4 cellular contexts compared by ENCODE assay signal in the genomic region with DNA sequence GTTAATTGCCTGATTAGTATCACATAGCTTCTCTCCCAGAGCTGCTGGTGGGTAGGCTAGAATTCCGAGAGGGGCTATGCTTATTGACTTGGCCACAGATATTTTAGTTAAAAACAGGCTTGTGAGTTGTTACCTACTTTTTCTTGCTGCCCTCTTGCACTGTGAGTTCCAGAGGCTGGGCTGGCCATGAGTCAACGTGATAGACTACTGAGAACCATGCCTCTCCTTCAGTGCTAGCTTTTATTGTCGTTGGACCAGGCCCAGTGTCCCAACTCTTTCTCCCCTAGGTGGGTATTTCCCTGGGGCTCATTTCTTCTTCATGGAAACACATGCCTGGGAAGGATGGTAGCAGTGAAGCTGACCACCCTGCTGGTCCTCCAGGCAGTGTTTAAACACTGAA. TPM values are rescaled to one million over a fixed set of nuclear protein-coding genes. Genes with fewer than 3 reads are reported as not detected.
"Had no signal": no experiment of that assay in that cellular context is flagged by ENCODE, and none has a peak within 500 bp of the region (broad histone marks: within the 10 kb centered on the region; RNA-seq: fewer than 3 reads in every experiment).

No MANE protein-coding gene starts in this region.

- DNase-seq: GDM1, GF-D8 had no signal

- ATAC-seq: GM12878 had no signal

- H3K4me3 ChIP-seq: GM12878 had no signal

RNA-seq across cellular contexts. Expression of a gene that starts 54.2 kb away (rescaled TPM):
- total RNA-seq: G401, GM12878 had no signal
- polyA plus RNA-seq: GM12878 had no signal
